In the genomic region with DNA sequence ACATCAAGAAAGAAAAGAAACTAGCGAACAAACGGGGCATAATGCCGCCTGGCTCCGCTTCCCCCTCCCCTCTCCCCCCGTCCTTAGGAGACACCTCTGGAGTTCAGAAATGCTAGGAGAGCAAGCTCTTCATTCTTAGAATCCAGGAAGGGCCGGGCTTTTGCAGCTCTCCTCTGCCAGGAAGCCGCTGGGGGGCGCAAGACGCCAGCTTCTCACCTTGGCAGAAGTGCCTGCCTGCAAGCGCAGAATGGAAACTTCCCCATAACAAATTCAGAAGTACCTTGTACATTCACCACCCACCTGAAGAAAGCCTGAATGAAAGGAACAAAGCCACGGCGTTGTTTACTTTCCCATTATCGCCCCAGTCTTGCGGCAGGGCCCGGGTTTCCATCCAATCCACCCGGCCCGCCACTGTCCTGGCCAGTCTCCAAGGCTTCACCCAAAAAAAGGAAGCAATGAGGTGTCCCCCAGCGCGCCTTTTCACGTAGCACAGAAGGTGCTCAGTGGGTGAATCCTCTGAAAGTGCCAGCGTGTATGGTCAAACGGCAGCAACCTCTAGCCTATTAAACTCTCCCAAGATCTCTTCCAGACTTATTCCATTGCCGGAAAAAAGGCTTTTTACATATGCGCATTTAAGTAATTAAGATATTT, we compare ENCODE assay signal across 9 cellular contexts. TPM values are rescaled to one million over a fixed set of nuclear protein-coding genes. Genes with fewer than 3 reads are reported as not detected.
DNase-seq lines count a peak whose midpoint lies in the region; ATAC-seq, FAIRE-seq and TF ChIP-seq lines count a peak whose summit lies in the region.
"Had no signal": no experiment of that assay in that cellular context is flagged by ENCODE, and none has a peak within 500 bp of the region (broad histone marks: within the 10 kb centered on the region; RNA-seq: fewer than 3 reads in every experiment).

No MANE protein-coding gene starts in this region.

- no peak overlapping the region for H3K4me3 ChIP-seq in HepG2 (replicated peaks in 1 of 3; ENCODE audit: insufficient read depth in 1 of 3, low read depth in 2 of 3, low read length in 3 of 3)

- BruUV-seq in HepG2 (replicated peaks; lab: Mats Ljungman, UMichigan): no TSS peak

- no peak for TF ChIP-seq POLR2A in HepG2 (IDR thresholded peaks at IDR 0.05; ENCODE audit: insufficient read depth in 1 of 2, low read depth in 2 of 2, low read length in 2 of 2)

- H2AFZ ChIP-seq in HepG2 (ENCODE audit: low read length): no peak overlapping the region

- in situ Hi-C loops in HepG2 (cut with HindIII; ENCODE audit: extremely low pct_ligation_motif_present, low pct_unique_long_range_greater_than_20kb): loop anchor here (5.0 to 10.0 kb wide), 3 partner anchors 132 to 499 kb away; no protein-coding TSS in a partner anchor

- DNase-seq in D721Med (ENCODE audit: insufficient read length, low spot score): no peak
- DNase-seq in NCI-H526 (lab: John Stamatoyannopoulos, UW): peak; percentile 82 to 93
- peak; percentile 73 to 88 for DNase-seq in activated CD4-positive, alpha-beta T cell treated with anti-CD3 and anti-CD28 coated beads, Interleukin-2, amount 50 U/mL, for 24 hours (ENCODE audit: low read depth in 1 of 2, low spot score in 1 of 2)
- peak; percentile 90 for DNase-seq in dermis blood vessel endothelial cell
- peak; percentile 63 for DNase-seq in HepG2 (ENCODE audit: low spot score)
- peak; percentile 81 to 90 for DNase-seq in stimulated activated CD4-positive, alpha-beta T cell treated with anti-CD3 and anti-CD28 coated beads, Interleukin-1b, Interleukin-23, amount 100 ng/mL, for 4 hours (ENCODE audit: low read depth in 2 of 2)

- H4K20me1 ChIP-seq in HepG2 (ENCODE audit: insufficient read depth, low read length): peaks cover 3% of the 10 kb centered on the region; the same call in 1 of the 2 replicates

- TF ChIP-seq EP300 in HepG2 (IDR thresholded peaks at IDR 0.05; ENCODE audit: low read depth in 2 of 2, low read length in 2 of 2): no peak
- TF ChIP-seq EP300 in HepG2 (CRISPR knock-in tag; IDR thresholded peaks at IDR 0.05; ENCODE audit: borderline replicate concordance): no peak

- H3K9ac ChIP-seq in HepG2 (ENCODE audit: insufficient read depth, low read depth, low read length): no peak overlapping the region

- intact Hi-C loops in HepG2 (cut with micrococcal nuclease; ENCODE audit: unreplicated experiment): loop anchor here (1.0 to 5.0 kb wide), 3 partner anchors 134 to 499 kb away; no protein-coding TSS in a partner anchor

- POLR2A ChIA-PET in HepG2 (lab: Yijun Ruan, JAX): no interaction called here

- TF ChIP-seq CTCF in D721Med (IDR thresholded peaks at IDR 0.05; ENCODE audit: insufficient read depth, missing control alignments) (peak; percentile 92), HepG2 (CRISPR knock-in tag; IDR thresholded peaks at IDR 0.05) (peak; percentile 88)

- no peak overlapping the region for H3K4me2 ChIP-seq in HepG2 (ENCODE audit: low read depth, low read length)

- H3K36me3 ChIP-seq in HepG2 (replicated peaks in 1 of 2; ENCODE audit: control insufficient read depth in 1 of 2, insufficient read depth in 2 of 2, low read length in 2 of 2): no peaks in the 10 kb centered on the region

- CTCF ChIA-PET in HepG2 (lab: Yijun Ruan, JAX; ENCODE audit: low intra/inter-chr PET ratio, low total read pairs): interaction anchor here (0.7 to 3.7 kb wide), 5 partner anchors 317 to 499 kb away, joined by 3 to 42 read pairs (median 4); no protein-coding TSS in a partner anchor

- H3K4me1 ChIP-seq in HepG2 (ENCODE audit: insufficient read depth, low read length): peaks cover 38% of the 10 kb centered on the region

- peak; percentile 37 for ATAC-seq in HG03342 (IDR thresholded peaks at IDR 0.05; ENCODE audit: unreplicated experiment)
- ATAC-seq in HepG2: peak; percentile 58
- ATAC-seq in GM21619 (IDR thresholded peaks at IDR 0.05; ENCODE audit: unreplicated experiment): no peak

- H3K9me3 ChIP-seq in HepG2 (ENCODE audit: low read length): no peaks in the 10 kb centered on the region

- no peaks in the 10 kb centered on the region for H3K79me2 ChIP-seq in HepG2 (ENCODE audit: insufficient read depth, low read length)

- peak; percentile 88 for TF ChIP-seq RAD21 in HepG2 (CRISPR knock-in tag; IDR thresholded peaks at IDR 0.05)

- H3K27ac ChIP-seq in HepG2 (ENCODE audit: extremely low read length, insufficient read depth, low read length): no peak overlapping the region

- FAIRE-seq in D721Med (lab: Jason Lieb, UNC) (no peak), HepG2 (lab: Jason Lieb, UNC) (peak; percentile 67)
- FAIRE-seq: TTC549 had no signal

- H3K27me3 ChIP-seq in HepG2 (ENCODE audit: control insufficient read depth in 1 of 2, insufficient read depth in 2 of 2, low read length in 2 of 2): peaks cover 5 to 52% of the 10 kb centered on the region in 2 experiments

- 14% methylated on average over 13 of the region's 24 CpGs for WGBS in HepG2 (ENCODE audit: low lambda C conversion rate)

TF ChIP-seq in HepG2, 621 proteins besides CTCF, POLR2A, EP300 and RAD21 (continues in another document):
- TF ChIP-seq, protein P1, sequence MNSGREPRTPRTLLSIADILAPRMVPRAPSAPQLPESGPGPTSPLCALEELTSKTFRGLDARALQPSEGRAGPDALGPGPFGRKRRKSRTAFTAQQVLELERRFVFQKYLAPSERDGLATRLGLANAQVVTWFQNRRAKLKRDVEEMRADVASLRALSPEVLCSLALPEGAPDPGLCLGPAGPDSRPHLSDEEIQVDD (CRISPR knock-in tag; IDR thresholded peaks at IDR 0.05; ENCODE audit: borderline replicate concordance): no peak
- no peak for TF ChIP-seq ZNF253 (CRISPR knock-in tag; IDR thresholded peaks at IDR 0.05; ENCODE audit: borderline replicate concordance)
- no peak for TF ChIP-seq ZNF557 (CRISPR knock-in tag; IDR thresholded peaks at IDR 0.05)
- peak; percentile 21; the same call in 1 of the 2 replicates for TF ChIP-seq REPIN1 (CRISPR knock-in tag; IDR thresholded peaks at IDR 0.05; ENCODE audit: borderline replicate concordance, low read depth)
- no peak for TF ChIP-seq ZNF549 (CRISPR knock-in tag; IDR thresholded peaks at IDR 0.05)
- no peak for TF ChIP-seq KLF12 (CRISPR knock-in tag; IDR thresholded peaks at IDR 0.05; ENCODE audit: borderline replicate concordance)
- no peak for TF ChIP-seq ZNF879 (CRISPR knock-in tag; IDR thresholded peaks at IDR 0.05)
- TF ChIP-seq ZNF883 (CRISPR knock-in tag; IDR thresholded peaks at IDR 0.05; ENCODE audit: not compliant biosample characterization): no peak
- no peak for TF ChIP-seq ZNF615 (CRISPR knock-in tag; IDR thresholded peaks at IDR 0.05; ENCODE audit: borderline replicate concordance)
- peak; percentile 37; the same call in 1 of the 2 replicates for TF ChIP-seq ELF1 (CRISPR knock-in tag; IDR thresholded peaks at IDR 0.05)
- no peak for TF ChIP-seq BCL6 (CRISPR knock-in tag; IDR thresholded peaks at IDR 0.05)
- no peak for TF ChIP-seq XRCC5 (optimal IDR thresholded peaks at IDR 0.05; ENCODE audit: low read length)
- no peak for TF ChIP-seq TOE1 (CRISPR knock-in tag; IDR thresholded peaks at IDR 0.05)
- 0 out of 2 replicates have a peak, but pooled peaks have one; percentile 29 for TF ChIP-seq ZNF501 (CRISPR knock-in tag; IDR thresholded peaks at IDR 0.05)
- TF ChIP-seq, protein P2, sequence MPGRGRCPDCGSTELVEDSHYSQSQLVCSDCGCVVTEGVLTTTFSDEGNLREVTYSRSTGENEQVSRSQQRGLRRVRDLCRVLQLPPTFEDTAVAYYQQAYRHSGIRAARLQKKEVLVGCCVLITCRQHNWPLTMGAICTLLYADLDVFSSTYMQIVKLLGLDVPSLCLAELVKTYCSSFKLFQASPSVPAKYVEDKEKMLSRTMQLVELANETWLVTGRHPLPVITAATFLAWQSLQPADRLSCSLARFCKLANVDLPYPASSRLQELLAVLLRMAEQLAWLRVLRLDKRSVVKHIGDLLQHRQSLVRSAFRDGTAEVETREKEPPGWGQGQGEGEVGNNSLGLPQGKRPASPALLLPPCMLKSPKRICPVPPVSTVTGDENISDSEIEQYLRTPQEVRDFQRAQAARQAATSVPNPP (CRISPR knock-in tag; IDR thresholded peaks at IDR 0.05): no peak
- no peak for TF ChIP-seq POLR2AphosphoS5 (IDR thresholded peaks at IDR 0.05; ENCODE audit: low read depth, low read length)
- TF ChIP-seq ZNF556 (CRISPR knock-in tag; IDR thresholded peaks at IDR 0.05; ENCODE audit: borderline replicate concordance): peak; percentile 94; the same call in 1 of the 2 replicates
- TF ChIP-seq HNF4G (IDR thresholded peaks at IDR 0.05; ENCODE audit: borderline replicate concordance, low read depth, low read length): no peak
- TF ChIP-seq HNF4G (CRISPR knock-in tag; IDR thresholded peaks at IDR 0.05; ENCODE audit: borderline replicate concordance, low read depth): no peak

RNA-seq across cellular contexts. Expression of a gene that starts 1.7 kb away (rescaled TPM):
- total RNA-seq in dermis blood vessel endothelial cell (not detected in 2 replicates), HepG2 (2016; rRNA removed; fragmentation: Illumina TruSeq; extraction: Trizol) (not detected in 2 replicates)
- total RNA-seq in HepG2 (2016; cell fraction: cytosol; rRNA removed; fragmentation: Illumina TruSeq; extraction: Trizol; ENCODE audit: low read depth): not detected in 2 replicates
- total RNA-seq in HepG2 (2016; cell fraction: insoluble cytoplasmic fraction; rRNA removed; fragmentation: Illumina TruSeq; extraction: Trizol): not detected in 2 replicates
- not detected in 2 replicates for total RNA-seq in HepG2 (2016; cell fraction: membrane; rRNA removed; fragmentation: Illumina TruSeq; extraction: Trizol)
- total RNA-seq in HepG2 (2016; cell fraction: nucleus; rRNA removed; fragmentation: Illumina TruSeq; extraction: Trizol): not detected in 2 replicates
- not detected in 2 replicates for polyA plus RNA-seq in HepG2 (2011; rRNA removed)
- not detected in 2 replicates for polyA plus RNA-seq in HepG2 (2011; cell fraction: cytosol; rRNA removed)
- polyA plus RNA-seq in HepG2 (2011; cell fraction: nucleus; rRNA removed): not detected in 2 replicates
- polyA plus RNA-seq in HepG2 (2012): not detected in 2 replicates
- polyA plus RNA-seq in HepG2 (2016; cell fraction: cytosol; fragmentation: Illumina TruSeq; extraction: Trizol; ENCODE audit: low read depth): not detected in 2 replicates
- polyA plus RNA-seq in HepG2 (2016; cell fraction: insoluble cytoplasmic fraction; fragmentation: Illumina TruSeq; extraction: Trizol; ENCODE audit: low read depth): not detected in 2 replicates
- polyA plus RNA-seq in HepG2 (2016; cell fraction: membrane; fragmentation: Illumina TruSeq; extraction: Trizol; ENCODE audit: low read depth): not detected in 2 replicates
- not detected in 2 replicates for polyA plus RNA-seq in HepG2 (2016; cell fraction: nucleus; fragmentation: Illumina TruSeq; extraction: Trizol; ENCODE audit: insufficient read depth, low read depth)
- polyA minus RNA-seq in HepG2 (2011; rRNA and poly(A)+ RNA removed; ENCODE audit: low replicate concordance): not detected in 2 replicates
- polyA minus RNA-seq in HepG2 (2011; cell fraction: cytosol; rRNA and poly(A)+ RNA removed): not detected in 2 replicates
- polyA minus RNA-seq in HepG2 (2011; cell fraction: nucleus; rRNA and poly(A)+ RNA removed): not detected in 2 replicates
